ENCODE assay signal across 8 cellular contexts in genomic region chr10:71396084-71396713, GRCh38. TPM values are rescaled to one million over a fixed set of nuclear protein-coding genes. Genes with fewer than 3 reads are reported as not detected.
DNase-seq lines count a peak whose midpoint lies in the region; ATAC-seq, FAIRE-seq and TF ChIP-seq lines count a peak whose summit lies in the region.

No MANE protein-coding gene starts in this region.

- peak overlapping the region; percentile 53 for H3K4me3 Mint-ChIP-seq in stimulated activated naive CD8-positive, alpha-beta T cell treated with anti-CD3 and anti-CD28 coated beads, Interleukin-15, Interleukin-2, amounts not matched to agents 100 ng/mL and 50 ng/mL, for 24 hours

- H3K4me1 ChIP-seq in A549 (peaks cover 7% of the 10 kb centered on the region; the same call in 1 of the 3 replicates), OCI-LY3 (ENCODE audit: low read length) (no peaks in the 10 kb centered on the region)

- H3K27ac Mint-ChIP-seq in stimulated activated naive CD8-positive, alpha-beta T cell treated with anti-CD3 and anti-CD28 coated beads, Interleukin-15, Interleukin-2, amounts not matched to agents 100 ng/mL and 50 ng/mL, for 24 hours, result no peak overlapping the region

- H3K9me3 ChIP-seq in A549 (no peaks in the 10 kb centered on the region), OCI-LY3 (ENCODE audit: insufficient read depth, low read length) (no peaks in the 10 kb centered on the region)

- no peak for TF ChIP-seq EP300 in A549 (IDR thresholded peaks at IDR 0.05)

- POLR2A ChIA-PET in A549 (lab: Yijun Ruan, JAX), result interaction anchor here (0.6 to 1.9 kb wide), 4 partner anchors 9 to 377 kb away, joined by 3 to 22 read pairs (median 6); partner anchors contain the start of genes SLC29A3 and VSIR

- H3K27me3 ChIP-seq in H7 (ENCODE audit: control insufficient read depth, insufficient read depth, low read length), result peaks cover 40% of the 10 kb centered on the region
- 0 out of 2 replicates have a peak, but pooled peaks cover 6% of the 10 kb centered on the region for H3K27me3 ChIP-seq in OCI-LY3 (ENCODE audit: low read depth, low read length)

- peaks cover 10% of the 10 kb centered on the region for H3K4me1 Mint-ChIP-seq in stimulated activated naive CD8-positive, alpha-beta T cell treated with anti-CD3 and anti-CD28 coated beads, Interleukin-15, Interleukin-2, amounts not matched to agents 100 ng/mL and 50 ng/mL, for 24 hours (ENCODE audit: low read depth)

- peak overlapping the region; percentile 68 for H3K9ac ChIP-seq in OCI-LY3 (ENCODE audit: low read length)

- H3K36me3 Mint-ChIP-seq in stimulated activated naive CD8-positive, alpha-beta T cell treated with anti-CD3 and anti-CD28 coated beads, Interleukin-15, Interleukin-2, amounts not matched to agents 100 ng/mL and 50 ng/mL, for 24 hours (ENCODE audit: low read depth), result no peaks in the 10 kb centered on the region

- H3K9me3 Mint-ChIP-seq in stimulated activated naive CD8-positive, alpha-beta T cell treated with anti-CD3 and anti-CD28 coated beads, Interleukin-15, Interleukin-2, amounts not matched to agents 100 ng/mL and 50 ng/mL, for 24 hours, result no peaks in the 10 kb centered on the region

- TF ChIP-seq CTCF in A549 (IDR thresholded peaks at IDR 0.05) (peak; percentile 77), OCI-LY3 (IDR thresholded peaks at IDR 0.05; ENCODE audit: low read depth, low read length) (peak; percentile 57)

- H2AFZ ChIP-seq in OCI-LY3 (ENCODE audit: low read depth, low read length), result peak overlapping the region; percentile 92

- H3K27me3 Mint-ChIP-seq in stimulated activated naive CD8-positive, alpha-beta T cell treated with anti-CD3 and anti-CD28 coated beads, Interleukin-15, Interleukin-2, amounts not matched to agents 100 ng/mL and 50 ng/mL, for 24 hours, result peaks cover 63% of the 10 kb centered on the region

- CTCF ChIA-PET in A549 (lab: Yijun Ruan, JAX), result interaction anchor here (0.6 to 47.4 kb wide), 66 partner anchors 8 to 864 kb away, joined by 3 to 977 read pairs (median 4); partner anchors contain the start of genes SLC29A3 and VSIR

- H3K4me2 ChIP-seq in A549 (peak overlapping the region; percentile 100), OCI-LY3 (ENCODE audit: low read length) (peak overlapping the region; percentile 97)

- peak; percentile 75 to 76 for DNase-seq in A549 (ENCODE audit: low read depth in 1 of 2, low spot score in 1 of 2)
- DNase-seq in H7, result peak; percentile 93
- DNase-seq in caudate nucleus (lab: John Stamatoyannopoulos, UW), result peak in 15 of 61 donors; percentile 9 to 68 (median 32)
- DNase-seq in left kidney (ENCODE audit: low read depth, low spot score), result peak; percentile 92
- no peak for DNase-seq in OCI-M1 (lab: John Stamatoyannopoulos, UW)

- TF ChIP-seq RAD21 in A549 (conservative IDR thresholded peaks at IDR 0.05 in 1 of 2, IDR thresholded peaks at IDR 0.05 in 1 of 2), result peak; percentile 80 to 92

- no peaks in the 10 kb centered on the region for H3K79me2 ChIP-seq in OCI-LY3 (ENCODE audit: low read length)

- FAIRE-seq in A549 (lab: Jason Lieb, UNC), result no peak

- H4K20me1 ChIP-seq in OCI-LY3 (ENCODE audit: insufficient read depth, low read length), result no peaks in the 10 kb centered on the region

- WGBS in A549 (ENCODE audit: missing lambda C conversion rate), result 29% methylated on average over 20 of the region's 46 CpGs

- peak; percentile 86 to 94 for ATAC-seq in A549
- ATAC-seq in GM21825 (IDR thresholded peaks at IDR 0.05; ENCODE audit: unreplicated experiment), result no peak

- no peaks in the 10 kb centered on the region for H3K36me3 ChIP-seq in H7 (replicated peaks; ENCODE audit: control insufficient read depth, insufficient read depth, low read length)
- H3K36me3 ChIP-seq in OCI-LY3 (replicated peaks; ENCODE audit: low read depth, low read length), result no peaks in the 10 kb centered on the region

- H3K4me3 ChIP-seq in A549 (peak overlapping the region; percentile 58), H7 (ENCODE audit: insufficient read depth, low read depth, low read length) (peak overlapping the region; percentile 64), OCI-LY3 (ENCODE audit: low read length) (peak overlapping the region; percentile 84)

- no peak for TF ChIP-seq POLR2A in A549 (IDR thresholded peaks at IDR 0.05; ENCODE audit: low read length)

- H3K27ac ChIP-seq in A549 (peak overlapping the region; percentile 71 to 91), OCI-LY3 (ENCODE audit: low read length) (no peak overlapping the region), caudate nucleus (ENCODE audit: low read depth, low read length) (peak overlapping the region; percentile 64)

TF ChIP-seq in A549, 52 proteins besides CTCF, POLR2A, EP300 and RAD21:
- no peak for TF ChIP-seq ZSCAN20 (CRISPR knock-in tag; IDR thresholded peaks at IDR 0.05)
- peak; percentile 75 for TF ChIP-seq SMC3 (IDR thresholded peaks at IDR 0.05)
- no peak for TF ChIP-seq NFE2L2 (conservative IDR thresholded peaks at IDR 0.05; ENCODE audit: low read length)
- no peak for TF ChIP-seq HEYL (CRISPR knock-in tag; IDR thresholded peaks at IDR 0.05)
- no peak for TF ChIP-seq REST (IDR thresholded peaks at IDR 0.05)
- TF ChIP-seq MAZ (IDR thresholded peaks at IDR 0.05; ENCODE audit: borderline replicate concordance, low read depth, low read length), result no peak
- no peak for TF ChIP-seq JUNB (IDR thresholded peaks at IDR 0.05)
- no peak for TF ChIP-seq CHD4 (IDR thresholded peaks at IDR 0.05; ENCODE audit: borderline replicate concordance)
- TF ChIP-seq JUN (IDR thresholded peaks at IDR 0.05), result peak in 1 of 2 experiments; percentile 21; a peak in 1 of 5 replicates
- TF ChIP-seq MAFK (IDR thresholded peaks at IDR 0.05; ENCODE audit: partially characterized antibody), result no peak
- TF ChIP-seq KDM1A (IDR thresholded peaks at IDR 0.05; ENCODE audit: low read depth), result no peak
- TF ChIP-seq MAX (IDR thresholded peaks at IDR 0.05), result peak; percentile 36; the same call in 1 of the 2 replicates

RNA-seq across cellular contexts. Expression of gene CDH23, which starts 0.5 kb away (rescaled TPM):
- 1.0 and 1.1 TPM in 2 replicates for polyA plus RNA-seq in A549 (2011; rRNA removed)
- 2.6 and 3.2 TPM in 2 replicates for polyA plus RNA-seq in A549 (2012; cell fraction: cytosol; rRNA removed)
- 2.8 and 3.7 TPM in 2 replicates for polyA plus RNA-seq in A549 (2012; cell fraction: nucleus; rRNA removed)
- 2.1 to 2.3 TPM (median 2.1 TPM) in 3 replicates for polyA plus RNA-seq in A549 (2017; fragmentation: RNase III; extraction: RNeasy Plus Mini Kit Qiagen cat#74134 plus additional on column Dnase treatment)
- 3.4 TPM in 2 replicates for polyA minus RNA-seq in A549 (2011; rRNA and poly(A)+ RNA removed)
- 4.5 and 4.7 TPM in 2 replicates for total RNA-seq in H7 (2014; rRNA removed; shearing (Covaris generic))
